ENCODE assay signal across 10 cellular contexts in the genomic region with DNA sequence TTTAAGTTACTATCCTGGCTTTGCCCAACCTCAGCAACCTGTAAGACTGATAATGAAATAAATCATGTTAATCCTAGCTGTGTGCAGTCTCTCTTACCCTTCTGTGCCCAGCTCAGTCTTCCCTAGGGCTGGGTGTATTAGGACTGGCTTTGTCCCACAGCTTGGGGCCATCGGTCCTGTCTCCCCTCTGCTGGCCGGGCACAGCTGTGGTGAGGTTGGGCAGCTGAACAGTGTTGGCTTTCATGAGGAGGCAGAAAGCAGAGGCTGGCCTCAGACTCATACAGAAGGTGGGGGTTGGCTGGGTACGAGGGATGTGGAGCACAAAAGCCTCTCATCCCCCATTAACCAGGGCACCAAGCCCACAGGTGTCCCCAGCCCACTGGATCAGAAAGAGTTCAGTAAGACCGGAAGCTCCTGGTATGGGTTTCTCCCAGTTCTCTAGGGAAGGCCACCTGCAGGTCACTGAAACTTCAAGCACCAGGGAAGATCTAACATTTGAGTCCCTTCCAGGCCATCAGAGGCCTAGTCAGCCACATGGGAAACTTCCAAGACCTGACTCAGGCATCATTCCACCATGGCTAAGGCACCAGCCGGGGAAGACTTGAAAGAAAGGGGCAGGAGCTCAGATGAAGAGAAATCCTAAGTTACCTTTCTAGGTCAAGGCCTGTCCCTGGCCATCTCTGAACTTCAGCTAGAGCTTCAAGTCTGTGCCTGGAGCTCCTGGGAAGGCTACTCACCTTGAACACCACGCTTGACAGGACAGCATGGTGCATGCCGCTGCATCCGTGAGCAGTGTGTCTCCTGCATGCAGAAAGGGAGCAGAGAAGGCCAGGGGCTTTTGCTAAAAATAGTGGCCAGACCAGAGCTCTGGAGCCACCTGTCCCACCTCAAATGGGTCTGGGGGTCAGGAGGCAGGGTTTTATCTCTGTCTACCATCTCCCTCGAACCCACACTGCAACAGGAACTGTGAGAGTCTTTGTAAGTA. TPM values are rescaled to one million over a fixed set of nuclear protein-coding genes. Genes with fewer than 3 reads are reported as not detected.
DNase-seq lines count a peak whose midpoint lies in the region; ATAC-seq and TF ChIP-seq lines count a peak whose summit lies in the region.
"Had no signal": no experiment of that assay in that cellular context is flagged by ENCODE, and none has a peak within 500 bp of the region (broad histone marks: within the 10 kb centered on the region; RNA-seq: fewer than 3 reads in every experiment).

No MANE protein-coding gene starts in this region.

- no peaks in the 10 kb centered on the region for H3K9me3 ChIP-seq in MG63
- no peaks in the 10 kb centered on the region for H3K9me3 ChIP-seq in esophagus squamous epithelium
- no peaks in the 10 kb centered on the region for H3K9me3 ChIP-seq in upper lobe of left lung
- no peaks in the 10 kb centered on the region for H3K9me3 ChIP-seq in body of pancreas

- H3K4me3 ChIP-seq in MG63 (no peak overlapping the region), esophagus squamous epithelium (no peak overlapping the region), upper lobe of left lung (no peak overlapping the region), body of pancreas (no peak overlapping the region)

- no peak for TF ChIP-seq EP300 in upper lobe of left lung (IDR thresholded peaks at IDR 0.05)

- peak overlapping the region; percentile 61 to 88 (median 83) for H3K27ac ChIP-seq in esophagus squamous epithelium
- H3K27ac ChIP-seq in upper lobe of left lung, result no peak overlapping the region
- peak overlapping the region in 2 of 4 donors; percentile 80 to 82 for H3K27ac ChIP-seq in body of pancreas

- DNase-seq in AG08396 (ENCODE audit: low spot score) (peak; percentile 64), MG63 (peak; percentile 64), esophagus squamous epithelium (lab: John Stamatoyannopoulos, UW) (no peak), posterior cingulate gyrus (peak in 9 of 10 donors; percentile 61 to 97 (median 78)), upper lobe of left lung (no peak), body of pancreas (no peak), NOMO-1 (lab: John Stamatoyannopoulos, UW; ENCODE audit: unreplicated experiment in 2 of 2) (no peak)
- DNase-seq: Right ventricle myocardium superior had no signal

- intact Hi-C loops in esophagus squamous epithelium (cut with DNase I), result no loop called here
- intact Hi-C loops in posterior cingulate gyrus (cut with DNase I), result no loop called here
- intact Hi-C loops in body of pancreas (cut with DNase I), result no loop called here

- no peak for TF ChIP-seq POLR2A in esophagus squamous epithelium (IDR thresholded peaks at IDR 0.05)
- TF ChIP-seq POLR2A in upper lobe of left lung (IDR thresholded peaks at IDR 0.05), result no peak
- no peak for TF ChIP-seq POLR2A in body of pancreas (IDR thresholded peaks at IDR 0.05)

- H3K36me3 ChIP-seq in MG63, result peaks cover 85% of the 10 kb centered on the region
- H3K36me3 ChIP-seq in esophagus squamous epithelium, result peaks cover 23 to 99% (median 45%) of the 10 kb centered on the region in 3 donors
- peaks cover 9 to 95% (median 71%) of the 10 kb centered on the region in 4 donors for H3K36me3 ChIP-seq in upper lobe of left lung
- peaks cover 0 to 19% of the 10 kb centered on the region in 2 donors for H3K36me3 ChIP-seq in body of pancreas (replicated peaks in 1 of 2; ENCODE audit: insufficient read depth in 1 of 2, low read depth in 2 of 2)

- TF ChIP-seq CTCF in esophagus squamous epithelium (IDR thresholded peaks at IDR 0.05), result no peak
- TF ChIP-seq CTCF in upper lobe of left lung (IDR thresholded peaks at IDR 0.05), result no peak
- no peak for TF ChIP-seq CTCF in body of pancreas (IDR thresholded peaks at IDR 0.05)

- ATAC-seq in upper lobe of left lung (ENCODE audit: low FRiP score in 2 of 2) (no peak), body of pancreas (no peak)
- ATAC-seq in activated CD4-positive, CD25-positive, alpha-beta regulatory T cell treated with anti-CD3 and anti-CD28 coated beads, Interleukin-2, amount 50 U/mL, for 24 hours, result no peak
- ATAC-seq: WTC11 had no signal

- H3K27me3 ChIP-seq in MG63, result no peaks in the 10 kb centered on the region
- no peaks in the 10 kb centered on the region for H3K27me3 ChIP-seq in esophagus squamous epithelium
- H3K27me3 ChIP-seq in upper lobe of left lung, result no peaks in the 10 kb centered on the region
- H3K27me3 ChIP-seq in body of pancreas, result no peaks in the 10 kb centered on the region

- 86% methylated on average over 4 of the region's 9 CpGs for WGBS in esophagus squamous epithelium, 2 donors
- 92 to 96% methylated on average over 5 to 9 of the region's 9 CpGs for WGBS in upper lobe of left lung, 2 donors
- 86 to 90% methylated on average over 9 of the region's 9 CpGs for WGBS in body of pancreas, 2 donors

- peaks cover 54 to 89% (median 59%) of the 10 kb centered on the region in 3 donors for H3K4me1 ChIP-seq in esophagus squamous epithelium
- peaks cover 8 to 13% (median 10%) of the 10 kb centered on the region in 4 donors for H3K4me1 ChIP-seq in upper lobe of left lung
- H3K4me1 ChIP-seq in body of pancreas, result peaks cover 50% of the 10 kb centered on the region

RNA-seq across cellular contexts. Expression of gene CNP, which starts 8.8 kb away (rescaled TPM):
- total RNA-seq in MG63 (2014; rRNA removed; shearing (Covaris generic); ENCODE audit: low replicate concordance), result 64.0 and 97.2 TPM in 2 replicates
- total RNA-seq in esophagus squamous epithelium, result 10 to 100 TPM; 45.3 to 66.0 (median 53.0) TPM
- 10 to 100 TPM; 33.4 to 62.3 (median 45.3) TPM for total RNA-seq in upper lobe of left lung
- 10 to 100 TPM; 36.3 to 70.2 TPM for total RNA-seq in body of pancreas

RNA-seq across cellular contexts. Expression of gene DNAJC7, which starts 41.8 kb away (rescaled TPM):
- total RNA-seq in MG63 (2014; rRNA removed; shearing (Covaris generic); ENCODE audit: low replicate concordance), result 121 and 123 TPM in 2 replicates
- total RNA-seq in esophagus squamous epithelium (10 to 100 TPM; 42.6 to 82.0 (median 67.2) TPM), upper lobe of left lung (100 to 1,000 TPM in 1 of 6 donors, 10 to 100 TPM in 5; 53.2 to 109 (median 73.5) TPM), body of pancreas (10 to 100 TPM; 32.4 to 43.5 TPM)

RNA-seq across cellular contexts. Expression of gene NKIRAS2, which starts 44.5 kb away (rescaled TPM):
- total RNA-seq in MG63 (2014; rRNA removed; shearing (Covaris generic); ENCODE audit: low replicate concordance), result 77.5 and 86.3 TPM in 2 replicates
- 10 to 100 TPM; 34.0 to 48.6 (median 35.7) TPM for total RNA-seq in esophagus squamous epithelium
- 10 to 100 TPM; 27.2 to 36.6 (median 31.0) TPM for total RNA-seq in upper lobe of left lung
- 10 to 100 TPM; 17.1 to 19.2 TPM for total RNA-seq in body of pancreas

RNA-seq across cellular contexts. Expression of gene ODAD4, which starts 45.0 kb away (rescaled TPM):
- total RNA-seq in MG63 (2014; rRNA removed; shearing (Covaris generic); ENCODE audit: low replicate concordance), result not detected in 2 replicates
- total RNA-seq in esophagus squamous epithelium (under 1 TPM in 1 of 4 donors, not detected in 3; 0.38 TPM), upper lobe of left lung (10 to 100 TPM in 2 of 6 donors, 1 to 10 TPM in 4; 1.2 to 16.9 (median 4.8) TPM), body of pancreas (under 1 TPM; 0.26 to 0.66 TPM)

RNA-seq across cellular contexts. Expression of gene ACLY, which starts 56.6 kb away (rescaled TPM):
- 151 and 195 TPM in 2 replicates for total RNA-seq in MG63 (2014; rRNA removed; shearing (Covaris generic); ENCODE audit: low replicate concordance)
- 100 to 1,000 TPM in 1 of 4 donors, 10 to 100 TPM in 3; 51.5 to 121 (median 62.7) TPM for total RNA-seq in esophagus squamous epithelium
- 100 to 1,000 TPM in 2 of 6 donors, 10 to 100 TPM in 4; 41.9 to 132 (median 84.6) TPM for total RNA-seq in upper lobe of left lung
- 10 to 100 TPM; 39.2 to 59.0 TPM for total RNA-seq in body of pancreas

Comparison
In these comparisons a context has a peak if more than half of its experiments do, and no peak if none do; other contexts are left out.
1. DNase-seq: peak in AG08396 (single experiment), MG63 (single experiment) and posterior cingulate gyrus (9 of 10); none in esophagus squamous epithelium (single experiment), upper lobe of left lung (0 of 2), body of pancreas (0 of 4) and NOMO-1 (0 of 2).
2. H3K27ac ChIP-seq: peak in esophagus squamous epithelium (4 of 4); none in upper lobe of left lung (0 of 4).